In the genomic region with DNA sequence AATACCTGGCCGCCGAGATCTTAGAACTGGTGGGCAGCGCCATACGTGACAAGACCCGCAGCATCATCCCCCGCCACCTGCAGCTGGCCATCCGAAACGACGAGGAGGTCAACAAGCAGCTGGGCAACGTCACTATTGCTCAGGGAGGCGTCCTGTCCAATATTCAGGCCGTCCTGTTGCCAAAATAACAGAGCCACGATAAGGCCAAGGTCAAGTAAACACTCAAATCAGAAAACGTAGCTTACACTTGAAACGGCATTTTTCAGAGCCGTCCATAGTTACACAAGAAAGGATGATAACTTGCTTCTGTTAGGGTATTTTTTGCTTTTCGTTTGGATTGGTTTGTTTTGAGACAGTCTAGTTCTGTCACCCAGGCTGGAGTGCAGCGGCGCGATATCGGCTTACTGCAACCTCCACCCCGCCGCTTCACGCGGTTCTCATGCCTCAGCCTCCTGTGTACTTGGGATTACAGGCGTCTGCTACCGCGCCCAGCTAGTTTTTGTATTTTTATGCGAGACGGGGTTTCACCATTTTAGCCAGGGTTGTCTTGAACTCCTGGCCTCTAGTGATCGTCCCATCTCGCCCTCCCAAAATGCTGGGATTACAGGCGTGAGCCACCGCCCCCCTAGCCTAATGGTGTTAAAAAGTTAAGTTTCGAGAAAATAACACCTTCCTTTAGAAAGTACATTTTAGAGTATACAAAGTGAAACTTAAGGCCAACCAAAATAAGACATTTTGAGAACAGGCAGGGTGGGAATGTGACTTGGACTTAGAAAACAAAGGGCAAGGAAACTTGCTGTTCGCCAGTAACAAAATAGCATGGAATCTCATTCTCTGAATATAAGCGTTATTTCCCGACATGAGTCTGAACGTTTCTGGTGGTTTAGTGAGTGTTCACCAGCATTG, we compare ENCODE assay signal across 8 cellular contexts. TPM values are rescaled to one million over a fixed set of nuclear protein-coding genes. Genes with fewer than 3 reads are reported as not detected.
A peak's percentile ranks its signal among the peaks of the same experiment; 100 is the strongest.
DNase-seq lines count a peak whose midpoint lies in the region; ATAC-seq, FAIRE-seq and TF ChIP-seq lines count a peak whose summit lies in the region.

No MANE protein-coding gene starts in this region.

- no peak for TF ChIP-seq POLR2A in testis (IDR thresholded peaks at IDR 0.05)

- no peaks in the 10 kb centered on the region for H3K36me3 Mint-ChIP-seq in T-cell

- no peak for FAIRE-seq in HTR-8/SVneo (lab: Jason Lieb, UNC)

- no peaks in the 10 kb centered on the region for H3K9me3 ChIP-seq in testis

- H3K27ac ChIP-seq in caudate nucleus (ENCODE audit: low read depth, low read length) (peak overlapping the region; percentile 92), testis (peak overlapping the region; percentile 81 to 91)

- H3K36me3 ChIP-seq in testis (ENCODE audit: low read depth, missing control alignments), result no peaks in the 10 kb centered on the region

- no peaks in the 10 kb centered on the region for H3K4me1 ChIP-seq in testis

- peak overlapping the region; percentile 98 for H3K27ac Mint-ChIP-seq in T-cell

- no peaks in the 10 kb centered on the region for H3K27me3 Mint-ChIP-seq in T-cell

- H3K9me3 Mint-ChIP-seq in T-cell, result no peaks in the 10 kb centered on the region

- TF ChIP-seq CTCF in testis (IDR thresholded peaks at IDR 0.05), result no peak

- POLR2A ChIA-PET in T-cell (lab: Charles Lee), result interaction anchor here (0.6 to 5.2 kb wide), 57 partner anchors 9 to 1849 kb away, joined by 3 to 682 read pairs (median 7); partner anchors contain the start of gene HFE (in 1 of the 2)

- H3K4me1 Mint-ChIP-seq in T-cell, result peaks cover 15 to 27% (median 26%) of the 10 kb centered on the region in 3 donors

- WGBS in testis, 2 donors, result 0 to 3% methylated on average over 39 of the region's 39 CpGs

- ATAC-seq in GM18508 (IDR thresholded peaks at IDR 0.05; ENCODE audit: insufficient read depth, unreplicated experiment), result peak; percentile 4
- peak; percentile 1 for ATAC-seq in HG02840 (IDR thresholded peaks at IDR 0.05; ENCODE audit: low FRiP score, unreplicated experiment)
- ATAC-seq in T-cell (replicated peaks in 1 of 4), result peak; percentile 16 to 31 (median 26)

- H3K4me3 ChIP-seq in testis, result peak overlapping the region; percentile 39 to 60

- CTCF ChIA-PET in T-cell (lab: Charles Lee), result interaction anchor here (0.6 to 2.5 kb wide), 20 partner anchors 9 to 114 kb away, joined by 3 to 76 read pairs (median 5); a partner anchor contains a TSS

- no peaks in the 10 kb centered on the region for H3K27me3 ChIP-seq in testis

- intact Hi-C loops in testis (cut with DNase I; ENCODE audit: low total_unique reads), result no loop called here

- DNase-seq in T-cell (peak in 30 of 34 experiments; percentile 31 to 60 (median 47)), caudate nucleus (lab: John Stamatoyannopoulos, UW) (peak in 12 of 61 donors; percentile 1 to 57 (median 10)), medulla oblongata (ENCODE audit: extremely low spot score) (peak; percentile 49), testis (no peak), NCI-H524 treated with DMSO at 0.1 percent for 48 hours (lab: John Stamatoyannopoulos, UW) (no peak), HTR-8/SVneo (ENCODE audit: insufficient read length, low spot score) (no peak)

- peak overlapping the region; percentile 84 to 91 (median 90) for H3K4me3 Mint-ChIP-seq in T-cell

RNA-seq across cellular contexts. Expression of gene HFE, which starts 42.8 kb away (rescaled TPM):
- total RNA-seq in T-cell, result 1 to 10 TPM; 1.0 to 2.4 (median 1.8) TPM
- total RNA-seq in testis, result 1 to 10 TPM; 4.1 to 5.1 TPM
- 4.8 TPM for polyA plus RNA-seq in testis (ENCODE audit: insufficient read depth, low read depth, low replicate concordance)

Comparison
In these comparisons a context has a peak if more than half of its experiments do, and no peak if none do; other contexts are left out.
1. DNase-seq: peak in T-cell (30 of 34) and medulla oblongata (single experiment); none in testis (single experiment), NCI-H524 treated with DMSO at 0.1 percent for 48 hours (single experiment) and HTR-8/SVneo (single experiment).
2. Peak in every context shown above with its lines, with median percentiles within 50 percentile points of each other: ATAC-seq.